1 cellular context compared by ENCODE assay signal in genomic region chr3:184371570-184372018, GRCh38.
A peak's percentile ranks its signal among the peaks of the same experiment; 100 is the strongest.
TF ChIP-seq lines count a peak whose summit lies in the region.

No MANE protein-coding gene starts in this region.

TF ChIP-seq in HEK293, 187 proteins besides CTCF, POLR2A, EP300 and RAD21 (continued from another document):
- TF ChIP-seq HIC1 (tag by site-specific recombination; IDR thresholded peaks at IDR 0.05) (0 out of 2 replicates have a peak, but pooled peaks have one; percentile 21), GLIS2 (tag by site-specific recombination; IDR thresholded peaks at IDR 0.05) (no peak), OSR2 (tag by site-specific recombination; IDR thresholded peaks at IDR 0.05) (no peak), ZNF629 (tag by site-specific recombination; IDR thresholded peaks at IDR 0.05) (peak; percentile 22; the same call in 1 of the 2 replicates), ZFHX2 (tag by site-specific recombination; conservative IDR thresholded peaks at IDR 0.05) (no peak), ZNF133 (tag by site-specific recombination; IDR thresholded peaks at IDR 0.05) (no peak), EGR2 (tag by site-specific recombination; IDR thresholded peaks at IDR 0.05; ENCODE audit: low read depth) (no peak), ZNF26 (tag by site-specific recombination; IDR thresholded peaks at IDR 0.05) (no peak), ZNF76 (tag by site-specific recombination; IDR thresholded peaks at IDR 0.05; ENCODE audit: borderline replicate concordance, low read depth) (no peak), ZNF426 (tag by site-specific recombination; IDR thresholded peaks at IDR 0.05) (no peak), ZNF239 (tag by site-specific recombination; IDR thresholded peaks at IDR 0.05) (no peak), GLI4 (tag by site-specific recombination; IDR thresholded peaks at IDR 0.05) (no peak), SETDB1 (IDR thresholded peaks at IDR 0.05; ENCODE audit: insufficient read length, low read length) (no peak), TRIM28 (IDR thresholded peaks at IDR 0.05; ENCODE audit: borderline replicate concordance, low read length) (0 out of 2 replicates have a peak, but pooled peaks have one; percentile 36), ZIC2 (tag by site-specific recombination; IDR thresholded peaks at IDR 0.05) (peak; percentile 93), ZNF571 (tag by site-specific recombination; IDR thresholded peaks at IDR 0.05) (no peak), KLF9 (tag by site-specific recombination; IDR thresholded peaks at IDR 0.05; ENCODE audit: low read depth) (no peak), ZBTB8A (tag by site-specific recombination; IDR thresholded peaks at IDR 0.05) (no peak), HOXD13 (CRISPR knock-in tag; IDR thresholded peaks at IDR 0.05; ENCODE audit: borderline replicate concordance) (no peak), ZNF664 (tag by site-specific recombination; IDR thresholded peaks at IDR 0.05) (no peak), IKZF3 (tag by site-specific recombination; IDR thresholded peaks at IDR 0.05) (peak; percentile 77), ZNF174 (tag by site-specific recombination; IDR thresholded peaks at IDR 0.05) (no peak), ZFP41 (tag by site-specific recombination; IDR thresholded peaks at IDR 0.05; ENCODE audit: borderline replicate concordance) (no peak), PRDM6 (tag by site-specific recombination; IDR thresholded peaks at IDR 0.05) (no peak), SP7 (tag by site-specific recombination; IDR thresholded peaks at IDR 0.05) (peak; percentile 35), ZNF148 (tag by site-specific recombination; IDR thresholded peaks at IDR 0.05; ENCODE audit: borderline replicate concordance) (no peak), ZNF660 (tag by site-specific recombination; IDR thresholded peaks at IDR 0.05) (peak; percentile 85), GLI2 (tag by site-specific recombination; IDR thresholded peaks at IDR 0.05; ENCODE audit: borderline replicate concordance, low read depth) (no peak), ZSCAN4 (tag by site-specific recombination; IDR thresholded peaks at IDR 0.05) (no peak), INSM2 (tag by site-specific recombination; IDR thresholded peaks at IDR 0.05) (no peak)
